9 cellular contexts compared by ENCODE assay signal in the genomic region with DNA sequence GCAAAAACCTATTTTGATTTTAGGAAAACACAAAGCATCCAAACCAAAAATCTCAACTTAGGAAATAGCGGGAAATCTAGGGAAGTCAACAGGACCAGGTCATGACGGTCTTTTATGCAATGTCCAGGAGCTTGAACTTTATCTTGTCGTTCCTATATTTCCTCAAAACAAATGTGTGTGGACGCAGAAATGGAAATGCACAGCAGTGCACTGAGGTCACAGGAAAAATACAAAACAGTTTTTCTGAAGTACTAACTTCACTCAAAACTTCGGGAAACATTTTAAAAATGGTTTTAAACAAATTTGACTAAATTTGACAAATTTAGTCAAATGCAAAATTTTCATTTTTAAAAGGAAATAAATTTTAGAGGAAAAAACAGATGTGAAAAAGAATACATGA. TPM values are rescaled to one million over a fixed set of nuclear protein-coding genes. Genes with fewer than 3 reads are reported as not detected.
"Had no signal": no experiment of that assay in that cellular context is flagged by ENCODE, and none has a peak within 500 bp of the region (broad histone marks: within the 10 kb centered on the region; RNA-seq: fewer than 3 reads in every experiment).

No MANE protein-coding gene starts in this region.

- ATAC-seq: GM12878 had no signal

- H3K4me3 ChIP-seq: GM12878 had no signal

- DNase-seq: GDM1, GF-D8 had no signal

- FAIRE-seq: G401.6, GM12878, GM12891, GM12892, GM18507, GM19239 had no signal

RNA-seq across cellular contexts. Expression of a gene that starts 5.5 kb away (rescaled TPM):
- total RNA-seq: G401, GM12878 had no signal
- polyA plus RNA-seq: GM12878 had no signal
